Comparison of ENCODE assay signal across 24 cellular contexts in the genomic region with DNA sequence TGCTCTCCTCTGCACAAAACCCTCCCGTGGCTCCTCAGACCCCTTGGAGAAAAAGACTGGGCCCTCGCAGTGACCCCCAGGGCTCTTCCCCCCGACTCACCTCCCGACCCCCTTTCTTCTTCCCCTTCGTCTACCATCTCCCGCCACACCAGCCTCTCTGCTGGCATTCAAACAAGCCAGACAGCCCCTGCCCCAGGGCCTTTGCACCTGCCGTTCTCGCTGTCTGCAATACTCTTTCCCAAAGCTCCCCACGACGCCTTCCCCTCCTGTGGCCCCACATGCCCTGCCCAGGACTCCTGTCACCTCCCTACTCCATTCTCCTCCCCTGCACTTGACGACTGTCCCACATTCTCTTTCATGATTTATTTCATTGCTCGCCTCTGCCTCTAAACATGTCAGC.
"Had no signal": no experiment of that assay in that cellular context is flagged by ENCODE, and none has a peak within 500 bp of the region (broad histone marks: within the 10 kb centered on the region; RNA-seq: fewer than 3 reads in every experiment).

No MANE protein-coding gene starts in this region.

- H3K9me3 ChIP-seq: colonic mucosa, esophagus muscularis mucosa, esophagus squamous epithelium, gastrocnemius medialis, gastroesophageal sphincter, heart left ventricle, heart right ventricle had no signal

- H3K4me1 ChIP-seq: colonic mucosa, esophagus muscularis mucosa, esophagus squamous epithelium, foreskin keratinocyte, gastrocnemius medialis, gastroesophageal sphincter, heart left ventricle, heart right ventricle had no signal

- H3K36me3 ChIP-seq: colonic mucosa, esophagus muscularis mucosa, esophagus squamous epithelium, gastrocnemius medialis, gastroesophageal sphincter, heart left ventricle, heart right ventricle had no signal

- H3K27ac Mint-ChIP-seq: dendritic cell treated with granulocyte-macrophage colony-stimulating factor and Interleukin-4, amounts not matched to agents 40 ng/mL and 50 ng/mL, for 4 days; effector memory CD8-positive, alpha-beta T cell; endodermal cell had no signal

- H3K9me3 Mint-ChIP-seq: effector memory CD8-positive, alpha-beta T cell; endodermal cell had no signal

- H3K27me3 ChIP-seq: colonic mucosa had no signal

- H3K4me3 ChIP-seq: colonic mucosa, coronary artery, dorsolateral prefrontal cortex, esophagus muscularis mucosa, esophagus squamous epithelium, gastrocnemius medialis, gastroesophageal sphincter, heart left ventricle, heart right ventricle had no signal

- H3K4me3 Mint-ChIP-seq: dendritic cell treated with granulocyte-macrophage colony-stimulating factor and Interleukin-4, amounts not matched to agents 40 ng/mL and 50 ng/mL, for 4 days; effector memory CD8-positive, alpha-beta T cell; endodermal cell had no signal

- DNase-seq: colonic mucosa; cortex of kidney; dermis blood vessel endothelial cell; dorsolateral prefrontal cortex; effector CD4-positive, alpha-beta T cell; effector CD8-positive, alpha-beta T cell; effector memory CD4-positive, alpha-beta T cell; effector memory CD8-positive, alpha-beta T cell; endodermal cell; erythroblast; esophagus squamous epithelium; foreskin fibroblast; foreskin keratinocyte; foreskin melanocyte; gastrocnemius medialis; glutamatergic neuron; head of caudate nucleus; heart left ventricle; heart right ventricle had no signal

- ATAC-seq: effector memory CD8-positive, alpha-beta T cell; foreskin keratinocyte; gastrocnemius medialis; gastroesophageal sphincter; heart left ventricle; heart right ventricle had no signal

- H3K27ac ChIP-seq: colonic mucosa, coronary artery, dorsolateral prefrontal cortex, epithelial cell of prostate, esophagus muscularis mucosa, esophagus squamous epithelium, foreskin keratinocyte, gastrocnemius medialis, gastroesophageal sphincter, heart left ventricle, heart right ventricle had no signal
